ENCODE assay signal across 1 cellular context in genomic region chrX:47612418-47612817, GRCh38.
TF ChIP-seq lines count a peak whose summit lies in the region.

No MANE protein-coding gene starts in this region.

TF ChIP-seq in HepG2, 621 proteins besides CTCF, POLR2A, EP300 and RAD21:
- TF ChIP-seq ZNF30 (CRISPR knock-in tag; IDR thresholded peaks at IDR 0.05): no peak
TF ChIP-seq in HepG2: peak in this region for 0.
